In genomic region chr6:144637535-144637934, GRCh38 we compare ENCODE assay signal across 14 cellular contexts.
"Had no signal": no experiment of that assay in that cellular context is flagged by ENCODE, and none has a peak within 500 bp of the region (broad histone marks: within the 10 kb centered on the region; RNA-seq: fewer than 3 reads in every experiment).

No MANE protein-coding gene starts in this region.

- ATAC-seq: activated CD8-positive, alpha-beta T cell treated with anti-CD3 and anti-CD28 coated beads for 36 hours; activated naive CD8-positive, alpha-beta T cell treated with anti-CD3 and anti-CD28 coated beads, Interleukin-2, amount 50 U/mL, for 24 hours; foreskin keratinocyte; sciatic nerve had no signal

- H3K9me3 Mint-ChIP-seq: activated CD8-positive, alpha-beta T cell treated with anti-CD3 and anti-CD28 coated beads for 36 hours; activated naive CD8-positive, alpha-beta T cell treated with anti-CD3 and anti-CD28 coated beads, Interleukin-2, amount 50 U/mL, for 24 hours; activated T-helper 1 cell treated with anti-CD3 and anti-CD28 coated beads, Interleukin-12 subunit alpha, Interleukin-12 subunit beta, Interleukin-2, Interleukin-4 antibody, amounts not matched to agents 30 ng/mL and 10 ng/mL and 1 ng/mL, durations not matched to agents 14 hours and 24 hours and 36 hours; nephron; type B pancreatic cell had no signal

- H3K36me3 Mint-ChIP-seq: type B pancreatic cell had no signal

- DNase-seq: activated CD4-positive, alpha-beta T cell treated with anti-CD3 and anti-CD28 coated beads for 4 hours; activated CD8-positive, alpha-beta memory T cell treated with anti-CD3 and anti-CD28 coated beads, Interleukin-2, amount 50 U/mL, for 4 hours; activated CD8-positive, alpha-beta T cell treated with anti-CD3 and anti-CD28 coated beads for 36 hours; activated naive CD4-positive, alpha-beta T cell; activated naive CD8-positive, alpha-beta T cell treated with anti-CD3 and anti-CD28 coated beads, Interleukin-2, amount 50 U/mL, for 24 hours; head of caudate nucleus; mesenchymal stem cell; stimulated activated CD4-positive, alpha-beta T cell treated with anti-CD3 and anti-CD28 coated beads, Interleukin-2, amount 100 ng/mL, for 24 hours; stimulated activated naive CD4-positive, alpha-beta T cell treated with Interleukin-2 at 50 U/mL for 16 hours had no signal

- H3K27me3 Mint-ChIP-seq: activated CD8-positive, alpha-beta T cell treated with anti-CD3 and anti-CD28 coated beads for 36 hours; activated naive CD8-positive, alpha-beta T cell treated with anti-CD3 and anti-CD28 coated beads, Interleukin-2, amount 50 U/mL, for 24 hours; type B pancreatic cell had no signal

- H3K27ac Mint-ChIP-seq: activated CD8-positive, alpha-beta T cell treated with anti-CD3 and anti-CD28 coated beads for 36 hours; activated naive CD8-positive, alpha-beta T cell treated with anti-CD3 and anti-CD28 coated beads, Interleukin-2, amount 50 U/mL, for 24 hours; activated T-helper 1 cell treated with anti-CD3 and anti-CD28 coated beads, Interleukin-12 subunit alpha, Interleukin-12 subunit beta, Interleukin-2, Interleukin-4 antibody, amounts not matched to agents 30 ng/mL and 10 ng/mL and 1 ng/mL, durations not matched to agents 14 hours and 24 hours and 36 hours; nephron; type B pancreatic cell had no signal

- H3K4me3 Mint-ChIP-seq: activated CD8-positive, alpha-beta T cell treated with anti-CD3 and anti-CD28 coated beads for 36 hours; activated naive CD8-positive, alpha-beta T cell treated with anti-CD3 and anti-CD28 coated beads, Interleukin-2, amount 50 U/mL, for 24 hours; activated T-helper 1 cell treated with anti-CD3 and anti-CD28 coated beads, Interleukin-12 subunit alpha, Interleukin-12 subunit beta, Interleukin-2, Interleukin-4 antibody, amounts not matched to agents 30 ng/mL and 10 ng/mL and 1 ng/mL, durations not matched to agents 14 hours and 24 hours and 36 hours; nephron; type B pancreatic cell had no signal

- H3K4me1 Mint-ChIP-seq: activated naive CD8-positive, alpha-beta T cell treated with anti-CD3 and anti-CD28 coated beads, Interleukin-2, amount 50 U/mL, for 24 hours; nephron had no signal
